In genomic region chr3:176214758-176215157, GRCh38 we compare ENCODE assay signal across 38 cellular contexts.
"Had no signal": no experiment of that assay in that cellular context is flagged by ENCODE, and none has a peak within 500 bp of the region (broad histone marks: within the 10 kb centered on the region; RNA-seq: fewer than 3 reads in every experiment).

No MANE protein-coding gene starts in this region.

- H3K36me3 Mint-ChIP-seq: activated naive CD4-positive, alpha-beta T cell treated with anti-CD3 and anti-CD28 coated beads, Interleukin-2, amount 10 ng/mL, durations not matched to agents 7 days and 5 days; activated naive CD4-positive, alpha-beta T cell treated with anti-CD3 and anti-CD28 coated beads, Interleukin-2, amount 50 U/mL, for 24 hours; activated naive CD8-positive, alpha-beta T cell; activated naive CD8-positive, alpha-beta T cell treated with anti-CD3 and anti-CD28 coated beads, Interleukin-2, amount 10 ng/mL, durations not matched to agents 7 days and 5 days; brain had no signal

- H3K4me3 ChIP-seq: adrenal gland, ascending aorta, body of pancreas, breast epithelium, cardiac muscle cell had no signal

- H3K27me3 Mint-ChIP-seq: activated naive CD4-positive, alpha-beta T cell treated with anti-CD3 and anti-CD28 coated beads, Interleukin-2, amount 10 ng/mL, durations not matched to agents 7 days and 5 days; activated naive CD4-positive, alpha-beta T cell treated with anti-CD3 and anti-CD28 coated beads, Interleukin-2, amount 50 U/mL, for 24 hours; activated naive CD8-positive, alpha-beta T cell; activated naive CD8-positive, alpha-beta T cell treated with anti-CD3 and anti-CD28 coated beads, Interleukin-2, amount 10 ng/mL, durations not matched to agents 7 days and 5 days; activated naive CD8-positive, alpha-beta T cell treated with anti-CD3 and anti-CD28 coated beads, Interleukin-2, amount 50 U/mL, for 24 hours; activated T-cell treated with anti-CD3 and anti-CD28 coated beads, Interleukin-2, amount 50 U/mL, for 24 hours; activated T-helper 17 cell treated with anti-CD3 and anti-CD28 coated beads, Interleukin-2, amount 50 U/mL, for 72 hours; brain; central memory CD8-positive, alpha-beta T cell had no signal

- H3K9me3 Mint-ChIP-seq: activated T-helper 1 cell treated with anti-CD3 and anti-CD28 coated beads, Interleukin-12 subunit alpha, Interleukin-12 subunit beta, Interleukin-2, Interleukin-4 antibody, amounts not matched to agents 30 ng/mL and 10 ng/mL and 1 ng/mL, durations not matched to agents 14 hours and 24 hours and 36 hours had no signal

- DNase-seq: activated effector memory CD4-positive, alpha-beta T cell treated with anti-CD3 and anti-CD28 coated beads, Interleukin-2, amount 50 U/mL, for 16 hours; activated effector memory CD4-positive, alpha-beta T cell treated with Interleukin-2 at 50 U/mL for 16 hours; activated gamma-delta T cell; activated gamma-delta T cell treated with Interleukin-2 at 50 U/mL for 16 hours; activated naive CD4-positive, alpha-beta T cell; activated naive CD4-positive, alpha-beta T cell treated with anti-CD3 and anti-CD28 coated beads for 36 hours; activated naive CD4-positive, alpha-beta T cell treated with anti-CD3 and anti-CD28 coated beads, Interleukin-2, amount 10 ng/mL, durations not matched to agents 7 days and 5 days; activated naive CD4-positive, alpha-beta T cell treated with anti-CD3 and anti-CD28 coated beads, Interleukin-2, amount 50 U/mL, for 16 hours; activated naive CD4-positive, alpha-beta T cell treated with Interleukin-2 at 50 U/mL for 16 hours; activated naive CD8-positive, alpha-beta T cell treated with anti-CD3 and anti-CD28 coated beads, Interleukin-2, amount 10 ng/mL, durations not matched to agents 7 days and 5 days; activated naive CD8-positive, alpha-beta T cell treated with anti-CD3 and anti-CD28 coated beads, Interleukin-2, amount 50 U/mL, for 24 hours; activated T-cell treated with anti-CD3 and anti-CD28 coated beads, Interleukin-2, amount 50 U/mL, for 24 hours; activated T-cell treated with anti-CD3 and anti-CD28 coated beads, Interleukin-2, amount 50 U/mL, for 4 hours; activated T-cell treated with anti-CD3 and anti-CD28 coated beads, Interleukin-2, amount 50 U/mL, for 48 hours; activated T-cell treated with anti-CD3 and anti-CD28 coated beads, Interleukin-2, amount 50 U/mL, for 72 hours; adrenal gland; amniotic stem cell; amygdala; anterior cingulate cortex; aorta; body of pancreas; brain microvascular endothelial cell; central memory CD4-positive, alpha-beta T cell; cerebellar nuclear complex had no signal

- H3K36me3 ChIP-seq: adrenal gland, ascending aorta, brain microvascular endothelial cell, breast epithelium, cardiac muscle cell had no signal

- FAIRE-seq: astrocyte, bronchial epithelial cell, colon had no signal

- H3K27me3 ChIP-seq: adrenal gland, ascending aorta, body of pancreas, brain microvascular endothelial cell, breast epithelium, cardiac muscle cell had no signal

- H3K27ac ChIP-seq: adrenal gland, ascending aorta, body of pancreas, brain microvascular endothelial cell, breast epithelium, cardiac muscle cell had no signal

- H3K4me3 Mint-ChIP-seq: activated naive CD4-positive, alpha-beta T cell treated with anti-CD3 and anti-CD28 coated beads for 36 hours; activated naive CD4-positive, alpha-beta T cell treated with anti-CD3 and anti-CD28 coated beads, Interleukin-2, amount 10 ng/mL, durations not matched to agents 7 days and 5 days; activated naive CD4-positive, alpha-beta T cell treated with anti-CD3 and anti-CD28 coated beads, Interleukin-2, amount 50 U/mL, for 24 hours; activated naive CD8-positive, alpha-beta T cell; activated naive CD8-positive, alpha-beta T cell treated with anti-CD3 and anti-CD28 coated beads, Interleukin-2, amount 10 ng/mL, durations not matched to agents 7 days and 5 days; activated naive CD8-positive, alpha-beta T cell treated with anti-CD3 and anti-CD28 coated beads, Interleukin-2, amount 50 U/mL, for 24 hours; activated T-cell treated with anti-CD3 and anti-CD28 coated beads, Interleukin-2, amount 50 U/mL, for 24 hours; activated T-cell treated with anti-CD3 and anti-CD28 coated beads, Interleukin-2, amount 50 U/mL, for 4 hours; activated T-cell treated with anti-CD3 and anti-CD28 coated beads, Interleukin-2, amount 50 U/mL, for 72 hours; activated T-helper 1 cell treated with anti-CD3 and anti-CD28 coated beads, Interleukin-12 subunit alpha, Interleukin-12 subunit beta, Interleukin-2, Interleukin-4 antibody, amounts not matched to agents 30 ng/mL and 10 ng/mL and 1 ng/mL, durations not matched to agents 14 hours and 24 hours and 36 hours; activated T-helper 17 cell treated with anti-CD3 and anti-CD28 coated beads, Interleukin-2, amount 50 U/mL, for 72 hours; brain; central memory CD8-positive, alpha-beta T cell had no signal

- H3K9me3 ChIP-seq: adrenal gland, ascending aorta, body of pancreas, breast epithelium had no signal

- H3K4me1 Mint-ChIP-seq: activated naive CD4-positive, alpha-beta T cell treated with anti-CD3 and anti-CD28 coated beads, Interleukin-2, amount 10 ng/mL, durations not matched to agents 7 days and 5 days; activated naive CD4-positive, alpha-beta T cell treated with anti-CD3 and anti-CD28 coated beads, Interleukin-2, amount 50 U/mL, for 24 hours; activated naive CD8-positive, alpha-beta T cell treated with anti-CD3 and anti-CD28 coated beads, Interleukin-2, amount 10 ng/mL, durations not matched to agents 7 days and 5 days; activated naive CD8-positive, alpha-beta T cell treated with anti-CD3 and anti-CD28 coated beads, Interleukin-2, amount 50 U/mL, for 24 hours; activated T-helper 17 cell treated with anti-CD3 and anti-CD28 coated beads, Interleukin-2, amount 50 U/mL, for 72 hours; brain; central memory CD8-positive, alpha-beta T cell had no signal

- H3K4me1 ChIP-seq: adrenal gland, ascending aorta, body of pancreas, breast epithelium had no signal

- H3K27ac Mint-ChIP-seq: activated naive CD4-positive, alpha-beta T cell treated with anti-CD3 and anti-CD28 coated beads for 36 hours; activated naive CD4-positive, alpha-beta T cell treated with anti-CD3 and anti-CD28 coated beads, Interleukin-2, amount 10 ng/mL, durations not matched to agents 7 days and 5 days; activated naive CD4-positive, alpha-beta T cell treated with anti-CD3 and anti-CD28 coated beads, Interleukin-2, amount 50 U/mL, for 24 hours; activated naive CD4-positive, alpha-beta T cell treated with anti-CD3 and anti-CD28 coated beads, Interleukin-2, amount 50 U/mL, for 72 hours; activated naive CD8-positive, alpha-beta T cell; activated naive CD8-positive, alpha-beta T cell treated with anti-CD3 and anti-CD28 coated beads, Interleukin-2, amount 10 ng/mL, durations not matched to agents 7 days and 5 days; activated naive CD8-positive, alpha-beta T cell treated with anti-CD3 and anti-CD28 coated beads, Interleukin-2, amount 50 U/mL, for 24 hours; activated T-cell treated with anti-CD3 and anti-CD28 coated beads, Interleukin-2, amount 50 U/mL, for 24 hours; activated T-cell treated with anti-CD3 and anti-CD28 coated beads, Interleukin-2, amount 50 U/mL, for 72 hours; activated T-helper 1 cell treated with anti-CD3 and anti-CD28 coated beads, Interleukin-12 subunit alpha, Interleukin-12 subunit beta, Interleukin-2, Interleukin-4 antibody, amounts not matched to agents 30 ng/mL and 10 ng/mL and 1 ng/mL, durations not matched to agents 14 hours and 24 hours and 36 hours; activated T-helper 17 cell treated with anti-CD3 and anti-CD28 coated beads, Interleukin-2, amount 50 U/mL, for 72 hours; activated T-helper 2 cell treated with anti-CD3 and anti-CD28 coated beads, Interferon-gamma antibody, Interleukin-2, Interleukin-4, amounts not matched to agents 10 μg/mL and 5 μg/mL and 100 μg/mL, durations not matched to agents 14 hours and 24 hours and 36 hours; brain had no signal

- ATAC-seq: activated naive CD4-positive, alpha-beta T cell treated with anti-CD3 and anti-CD28 coated beads, Interleukin-2, amount 50 U/mL, for 72 hours; activated naive CD8-positive, alpha-beta T cell treated with anti-CD3 and anti-CD28 coated beads, Interleukin-2, amount 50 U/mL, for 24 hours; activated T-cell treated with anti-CD3 and anti-CD28 coated beads, Interleukin-2, amount 50 U/mL, for 4 hours; activated T-cell treated with anti-CD3 and anti-CD28 coated beads, Interleukin-2, amount 50 U/mL, for 72 hours; activated T-helper 17 cell treated with anti-CD3 and anti-CD28 coated beads, Interleukin-2, amount 50 U/mL, for 72 hours; body of pancreas had no signal
